ENCODE assay signal across 37 cellular contexts in the genomic region with DNA sequence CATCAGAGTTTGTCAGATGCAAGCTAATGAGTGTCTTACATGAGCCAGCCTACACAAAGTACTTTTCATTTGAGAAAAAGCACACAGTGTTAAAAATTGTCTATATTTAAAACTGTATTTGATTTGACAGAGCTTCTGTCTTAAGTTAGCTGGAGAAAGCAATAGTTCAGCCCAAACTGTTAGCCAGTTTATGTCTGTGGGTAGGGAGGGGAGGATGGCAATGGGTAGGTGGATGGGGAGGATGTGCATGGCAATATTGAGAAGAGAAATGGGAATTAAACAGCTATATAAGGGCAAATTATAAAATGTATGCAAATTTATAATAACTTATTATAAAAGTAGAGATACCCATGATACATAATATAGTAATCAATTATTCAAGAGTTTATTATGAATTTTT. TPM values are rescaled to one million over a fixed set of nuclear protein-coding genes. Genes with fewer than 3 reads are reported as not detected.
"Had no signal": no experiment of that assay in that cellular context is flagged by ENCODE, and none has a peak within 500 bp of the region (broad histone marks: within the 10 kb centered on the region; RNA-seq: fewer than 3 reads in every experiment).

No MANE protein-coding gene starts in this region.

- DNase-seq: Karpas-422, Kasumi-1, MG63, MM.1S, MV-4-11, NCI-H1048, NCI-H1092, NCI-H1092 treated with DMSO at 0.1 percent for 48 hours, NCI-H1105, NCI-H1105 treated with DMSO at 0.1 percent for 48 hours, NCI-H1417, NCI-H1417 treated with DMSO at 0.1 percent for 48 hours, NCI-H1436, NCI-H1436 treated with DMSO at 0.1 percent for 48 hours, NCI-H146, NCI-H1694, NCI-H1694 treated with DMSO at 0.1 percent for 48 hours, NCI-H187, NCI-H187 treated with DMSO at 0.1 percent for 48 hours, NCI-H1930, NCI-H2029, NCI-H2029 treated with DMSO at 0.1 percent for 48 hours, NCI-H2081, NCI-H2081 treated with DMSO at 0.1 percent for 48 hours, NCI-H2107, NCI-H2171, NCI-H2171 treated with DMSO at 0.1 percent for 48 hours, NCI-H2227 treated with DMSO at 0.1 percent for 48 hours, NCI-H226, NCI-H345, NCI-H446, NCI-H446 treated with DMSO at 0.1 percent for 48 hours, NCI-H510A had no signal

RNA-seq across cellular contexts. Expression of gene CDH9, which starts 31.3 kb away (rescaled TPM):
- total RNA-seq: LHCN-M2, M059J, MCF 10A, NCI-H460 had no signal
